In genomic region chr14:89382487-89383170, GRCh38 we compare ENCODE assay signal across 2 cellular contexts.
A peak's percentile ranks its signal among the peaks of the same experiment; 100 is the strongest.
TF ChIP-seq lines count a peak whose summit lies in the region.

No MANE protein-coding gene starts in this region.

TF ChIP-seq in GM23338, 12 proteins besides CTCF, POLR2A, EP300 and RAD21:
- TF ChIP-seq REST (IDR thresholded peaks at IDR 0.05; ENCODE audit: unreplicated experiment) (no peak), ETS1 (IDR thresholded peaks at IDR 0.05) (no peak), CREB1 (CRISPR knock-in tag; IDR thresholded peaks at IDR 0.05; ENCODE audit: low read depth) (no peak)

TF ChIP-seq in GM12878, 131 proteins besides CTCF, POLR2A, EP300 and RAD21:
- no peak for TF ChIP-seq IKZF1 (conservative IDR thresholded peaks at IDR 0.05)
- TF ChIP-seq MLLT1 (IDR thresholded peaks at IDR 0.05): no peak
- no peak for TF ChIP-seq PBX3 (IDR thresholded peaks at IDR 0.05; ENCODE audit: insufficient replicate concordance, low read depth, low read length)
- TF ChIP-seq ZNF384 (IDR thresholded peaks at IDR 0.05; ENCODE audit: borderline replicate concordance, low read depth, low read length): peak; percentile 69
- no peak for TF ChIP-seq MEF2A (IDR thresholded peaks at IDR 0.05; ENCODE audit: insufficient read depth, low read depth, low read length)
